23 cellular contexts compared by ENCODE assay signal in the genomic region with DNA sequence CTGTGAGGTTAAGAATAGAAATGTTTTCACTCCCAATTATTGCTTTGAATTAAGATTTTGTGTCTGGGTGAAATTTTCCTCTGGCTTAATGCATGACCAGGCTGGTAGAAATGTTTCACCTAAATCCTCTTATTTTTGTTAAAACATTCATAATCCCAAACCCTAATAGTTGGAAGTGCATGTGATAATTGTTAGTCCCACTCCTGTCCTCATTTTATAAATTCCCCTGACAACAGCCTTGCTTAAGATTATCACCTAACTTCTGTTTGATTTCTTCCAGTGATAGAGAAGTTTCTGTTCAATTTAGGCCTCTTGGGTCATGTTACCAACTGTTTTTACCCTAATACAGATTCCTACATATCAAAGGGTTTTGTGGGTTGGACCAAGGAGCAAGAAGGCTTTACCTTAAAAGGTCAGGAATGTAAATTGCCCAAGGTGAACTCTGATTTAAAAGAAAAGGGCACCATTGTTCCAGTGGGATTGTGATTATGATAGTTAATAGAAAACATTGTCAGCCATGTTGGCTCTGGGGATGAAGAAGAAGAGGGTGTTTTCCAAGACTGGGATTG.
DNase-seq lines count a peak whose midpoint lies in the region; ATAC-seq, FAIRE-seq and TF ChIP-seq lines count a peak whose summit lies in the region.
"Had no signal": no experiment of that assay in that cellular context is flagged by ENCODE, and none has a peak within 500 bp of the region (broad histone marks: within the 10 kb centered on the region; RNA-seq: fewer than 3 reads in every experiment).

No MANE protein-coding gene starts in this region.

- peak overlapping the region; percentile 80 for H3K27ac ChIP-seq in SJCRH30
- H3K27ac ChIP-seq in psoas muscle, result peak overlapping the region; percentile 56
- H3K27ac ChIP-seq: coronary artery, neutrophil, Peyer's patch, thyroid gland had no signal

- no peak for TF ChIP-seq POLR2A in GM18505 (IDR thresholded peaks at IDR 0.05; ENCODE audit: borderline replicate concordance, extremely low read depth, insufficient read depth, insufficient read length)

- no peak overlapping the region for H3K4me3 Mint-ChIP-seq in activated CD4-positive, alpha-beta memory T cell treated with anti-CD3 and anti-CD28 coated beads, Interleukin-2, amount 10 ng/mL, durations not matched to agents 7 days and 5 days
- H3K4me3 Mint-ChIP-seq: activated naive CD8-positive, alpha-beta T cell; CD4-positive, alpha-beta memory T cell; stimulated activated effector memory CD8-positive, alpha-beta T cell treated with anti-CD3 and anti-CD28 coated beads, Interleukin-12 subunit alpha, Interleukin-12 subunit beta, amount 100 ng/mL, for 72 hours had no signal

- ATAC-seq in psoas muscle (no peak), GM18505 (IDR thresholded peaks at IDR 0.05; ENCODE audit: unreplicated experiment) (no peak)
- ATAC-seq: body of pancreas, left lobe of liver had no signal

- no peaks in the 10 kb centered on the region for H3K9me3 Mint-ChIP-seq in activated CD4-positive, alpha-beta memory T cell treated with anti-CD3 and anti-CD28 coated beads, Interleukin-2, amount 10 ng/mL, durations not matched to agents 7 days and 5 days
- H3K9me3 Mint-ChIP-seq: CD4-positive, alpha-beta memory T cell had no signal

- H3K27ac Mint-ChIP-seq in activated CD4-positive, alpha-beta memory T cell treated with anti-CD3 and anti-CD28 coated beads, Interleukin-2, amount 10 ng/mL, durations not matched to agents 7 days and 5 days, result no peak overlapping the region
- H3K27ac Mint-ChIP-seq: activated naive CD8-positive, alpha-beta T cell; CD4-positive, alpha-beta memory T cell; stimulated activated effector memory CD8-positive, alpha-beta T cell treated with anti-CD3 and anti-CD28 coated beads, Interleukin-12 subunit alpha, Interleukin-12 subunit beta, amount 100 ng/mL, for 72 hours had no signal

- no peaks in the 10 kb centered on the region for H3K27me3 Mint-ChIP-seq in activated CD4-positive, alpha-beta memory T cell treated with anti-CD3 and anti-CD28 coated beads, Interleukin-2, amount 10 ng/mL, durations not matched to agents 7 days and 5 days
- H3K27me3 Mint-ChIP-seq: activated naive CD8-positive, alpha-beta T cell; CD4-positive, alpha-beta memory T cell had no signal

- no peaks in the 10 kb centered on the region for H3K9me3 ChIP-seq in SJCRH30 (replicated peaks)
- H3K9me3 ChIP-seq in psoas muscle, result no peaks in the 10 kb centered on the region
- H3K9me3 ChIP-seq: body of pancreas, neutrophil, Peyer's patch, thyroid gland had no signal

- peaks cover 1% of the 10 kb centered on the region for H3K4me1 Mint-ChIP-seq in activated CD4-positive, alpha-beta memory T cell treated with anti-CD3 and anti-CD28 coated beads, Interleukin-2, amount 10 ng/mL, durations not matched to agents 7 days and 5 days
- H3K4me1 Mint-ChIP-seq: CD4-positive, alpha-beta memory T cell; stimulated activated effector memory CD8-positive, alpha-beta T cell treated with anti-CD3 and anti-CD28 coated beads, Interleukin-12 subunit alpha, Interleukin-12 subunit beta, amount 100 ng/mL, for 72 hours had no signal

- no peaks in the 10 kb centered on the region for H3K36me3 Mint-ChIP-seq in activated CD4-positive, alpha-beta memory T cell treated with anti-CD3 and anti-CD28 coated beads, Interleukin-2, amount 10 ng/mL, durations not matched to agents 7 days and 5 days (ENCODE audit: low read depth)
- H3K36me3 Mint-ChIP-seq: stimulated activated effector memory CD8-positive, alpha-beta T cell treated with anti-CD3 and anti-CD28 coated beads, Interleukin-12 subunit alpha, Interleukin-12 subunit beta, amount 100 ng/mL, for 72 hours had no signal

- H3K36me3 ChIP-seq in SJCRH30 (no peaks in the 10 kb centered on the region), psoas muscle (ENCODE audit: insufficient read depth in 1 of 2, low read depth in 1 of 2) (no peaks in the 10 kb centered on the region)
- H3K36me3 ChIP-seq: neutrophil, Peyer's patch, thyroid gland had no signal

- intact Hi-C loops in psoas muscle (cut with DNase I), result loop anchor here in 1 of 2 donors (10.0 kb wide), 1 partner anchor 154 kb away; no protein-coding TSS in a partner anchor

- FAIRE-seq in GM19239 (lab: Jason Lieb, UNC), result peak; percentile 37
- FAIRE-seq: HTR-8/SVneo had no signal

- no peak for TF ChIP-seq CTCF in psoas muscle (IDR thresholded peaks at IDR 0.05)

- DNase-seq in GM19239 (ENCODE audit: insufficient read length, low spot score), result no peak
- DNase-seq in SJCRH30, result peak in 1 of 2 experiments; percentile 30
- DNase-seq in iPS DF 4.7 (ENCODE audit: extremely low read depth, low spot score), result peak; percentile 74
- DNase-seq in psoas muscle, result no peak
- DNase-seq in activated CD4-positive, alpha-beta memory T cell treated with anti-CD3 and anti-CD28 coated beads, Interleukin-2, amount 10 ng/mL, durations not matched to agents 7 days and 5 days, result no peak
- DNase-seq in activated CD8-positive, alpha-beta memory T cell treated with anti-CD3 and anti-CD28 coated beads, Interleukin-2, amount 50 U/mL, for 4 hours, result no peak
- no peak for DNase-seq in NCI-H2107 treated with DMSO at 0.1 percent for 48 hours (lab: John Stamatoyannopoulos, UW; ENCODE audit: unreplicated experiment)
- DNase-seq: body of pancreas; CD4-positive, alpha-beta memory T cell; hippocampal formation; NCI-H146; NCI-H2227 treated with DMSO at 0.1 percent for 48 hours; Peyer's patch; retina; T1000; thyroid gland had no signal

- CTCF ChIA-PET in activated CD4-positive, alpha-beta memory T cell treated with anti-CD3 and anti-CD28 coated beads, Interleukin-2, amount 10 ng/mL, durations not matched to agents 7 days and 5 days (lab: Charles Lee), result no interaction called here

- peaks cover 22% of the 10 kb centered on the region for H3K4me1 ChIP-seq in SJCRH30
- peaks cover 3% of the 10 kb centered on the region for H3K4me1 ChIP-seq in psoas muscle
- H3K4me1 ChIP-seq: body of pancreas, thyroid gland had no signal

- H3K27me3 ChIP-seq in SJCRH30 (no peaks in the 10 kb centered on the region), psoas muscle (ENCODE audit: insufficient read depth in 3 of 3, low read length in 2 of 3) (no peaks in the 10 kb centered on the region)
- H3K27me3 ChIP-seq: body of pancreas, neutrophil, Peyer's patch, thyroid gland had no signal

- POLR2A ChIA-PET in activated CD4-positive, alpha-beta memory T cell treated with anti-CD3 and anti-CD28 coated beads, Interleukin-2, amount 10 ng/mL, durations not matched to agents 7 days and 5 days (lab: Charles Lee), result no interaction called here

- no peak overlapping the region for H3K4me3 ChIP-seq in SJCRH30
- H3K4me3 ChIP-seq in psoas muscle, result no peak overlapping the region
- H3K4me3 ChIP-seq: body of pancreas, coronary artery, Peyer's patch, thyroid gland had no signal
